17 cellular contexts compared by ENCODE assay signal in genomic region chr4:95537967-95538485, GRCh38. TPM values are rescaled to one million over a fixed set of nuclear protein-coding genes. Genes with fewer than 3 reads are reported as not detected.
DNase-seq lines count a peak whose midpoint lies in the region; ATAC-seq and TF ChIP-seq lines count a peak whose summit lies in the region.
"Had no signal": no experiment of that assay in that cellular context is flagged by ENCODE, and none has a peak within 500 bp of the region (broad histone marks: within the 10 kb centered on the region; RNA-seq: fewer than 3 reads in every experiment).

No MANE protein-coding gene starts in this region.

- peak overlapping the region; percentile 53 for H3K9ac ChIP-seq in SK-N-SH
- H3K9ac ChIP-seq: BLaER1 treated with 17β-estradiol and CSF1 and Interleukin-3, amounts not matched to agents 10 nM and 100 nM had no signal

- no peaks in the 10 kb centered on the region for H3K27me3 ChIP-seq in SK-N-SH (ENCODE audit: insufficient read depth)
- H3K27me3 ChIP-seq: BLaER1 treated with 17β-estradiol and CSF1 and Interleukin-3, amounts not matched to agents 10 nM and 100 nM had no signal

- H3K4me1 Mint-ChIP-seq in chondrocyte (ENCODE audit: low read depth) (peaks cover 46% of the 10 kb centered on the region), Calu3 (ENCODE audit: low read depth, unreplicated experiment) (no peaks in the 10 kb centered on the region)

- no peaks in the 10 kb centered on the region for H3K27me3 Mint-ChIP-seq in chondrocyte (ENCODE audit: low read depth)
- no peaks in the 10 kb centered on the region for H3K27me3 Mint-ChIP-seq in Calu3 (ENCODE audit: unreplicated experiment)

- intact Hi-C loops in Calu3 (cut with micrococcal nuclease; ENCODE audit: unreplicated experiment): no loop called here

- peaks cover 18% of the 10 kb centered on the region for H3K79me2 ChIP-seq in SK-N-SH (ENCODE audit: insufficient read depth)

- peak overlapping the region; percentile 82 for H3K4me2 ChIP-seq in SK-N-SH
- H3K4me2 ChIP-seq: BLaER1 treated with 17β-estradiol and CSF1 and Interleukin-3, amounts not matched to agents 10 nM and 100 nM had no signal

- H2AFZ ChIP-seq in SK-N-SH (ENCODE audit: low read depth): peak overlapping the region; percentile 77; the same call in 1 of the 2 replicates

- peaks cover 2% of the 10 kb centered on the region for H3K36me3 Mint-ChIP-seq in chondrocyte (ENCODE audit: low read depth)
- H3K36me3 Mint-ChIP-seq in Calu3 (ENCODE audit: insufficient read depth, unreplicated experiment): no peaks in the 10 kb centered on the region

- no peak for TF ChIP-seq RAD21 in SK-N-SH (IDR thresholded peaks at IDR 0.05; ENCODE audit: low read length)

- POLR2A ChIA-PET in SK-N-SH (lab: Yijun Ruan, JAX): interaction anchor here (0.7 to 2.6 kb wide), 3 partner anchors 9 to 27 kb away, joined by 3 to 39 read pairs (median 4); partner anchors contain the start of gene UNC5C

- no peak for DNase-seq in SK-N-SH
- no peak for DNase-seq in chondrocyte (ENCODE audit: low spot score)
- DNase-seq in substantia nigra (lab: John Stamatoyannopoulos, UW): no peak
- DNase-seq in Calu3: no peak
- no peak for DNase-seq in superior temporal gyrus (ENCODE audit: extremely low spot score)
- no peak for DNase-seq in EL
- DNase-seq: 8988T, HCEC 1CT, MM.1S, NCI-H1105, NCI-H1694 treated with DMSO at 0.1 percent for 48 hours, NCI-H774 had no signal

- H3K27ac Mint-ChIP-seq in chondrocyte (ENCODE audit: unreplicated experiment) (peak overlapping the region; percentile 73), Calu3 (ENCODE audit: unreplicated experiment) (no peak overlapping the region)

- H3K4me1 ChIP-seq in SK-N-SH (ENCODE audit: control insufficient read depth in 1 of 2, insufficient read depth in 2 of 2, low read depth in 1 of 2, low read length in 1 of 2): peaks cover 0 to 51% of the 10 kb centered on the region in 2 experiments; a peak in 2 of 4 replicates
- peaks cover 21% of the 10 kb centered on the region for H3K4me1 ChIP-seq in mesodermal cell (ENCODE audit: control insufficient read depth, insufficient read depth, low read length, poor library complexity, severe bottlenecking)
- H3K4me1 ChIP-seq: BLaER1 treated with 17β-estradiol and CSF1 and Interleukin-3, amounts not matched to agents 10 nM and 100 nM had no signal

- no peaks in the 10 kb centered on the region for H3K9me2 ChIP-seq in SK-N-SH

- no peak for ATAC-seq in SK-N-SH treated with all-trans-retinoic acid at 6 μM for 48 hours
- ATAC-seq: HepG2, Panc1 had no signal

- TF ChIP-seq CTCF in SK-N-SH (IDR thresholded peaks at IDR 0.05) (no peak), chondrocyte (IDR thresholded peaks at IDR 0.05) (no peak), Calu3 (IDR thresholded peaks at IDR 0.05; ENCODE audit: unreplicated experiment) (no peak)

- H3K9me3 ChIP-seq in SK-N-SH: no peaks in the 10 kb centered on the region
- H3K9me3 ChIP-seq in mesodermal cell (ENCODE audit: control insufficient read depth, low read length): no peaks in the 10 kb centered on the region
- H3K9me3 ChIP-seq: BLaER1 treated with 17β-estradiol and CSF1 and Interleukin-3, amounts not matched to agents 10 nM and 100 nM had no signal

- no TSS peak for BruUV-seq in Calu3 (replicated peaks; lab: Mats Ljungman, UMichigan)

- CTCF ChIA-PET in SK-N-SH (lab: Yijun Ruan, JAX) (interaction anchor here (0.6 to 14.1 kb wide), 4 partner anchors 10 to 197 kb away, joined by 3 to 183 read pairs (median 24); partner anchors contain the start of gene UNC5C), Calu3 (lab: Charles Lee) (no interaction called here)

- H3K4me3 ChIP-seq in SK-N-SH (ENCODE audit: low read depth in 2 of 2, low read length in 1 of 2) (peak overlapping the region in 1 of 2 experiments; percentile 26; a peak in 2 of 4 replicates), mesodermal cell (ENCODE audit: extremely low read depth, insufficient read depth, low read length, poor library complexity, severe bottlenecking) (no peak overlapping the region)
- H3K4me3 ChIP-seq: BLaER1 treated with 17β-estradiol and CSF1 and Interleukin-3, amounts not matched to agents 10 nM and 100 nM had no signal

- no peak; a peak in 1 of 4 replicates for TF ChIP-seq EP300 in SK-N-SH (IDR thresholded peaks at IDR 0.05; ENCODE audit: borderline replicate concordance in 1 of 2, low read depth in 1 of 2, low read length in 1 of 2)

- H3K9me3 Mint-ChIP-seq in chondrocyte (ENCODE audit: low read depth): no peaks in the 10 kb centered on the region
- no peaks in the 10 kb centered on the region for H3K9me3 Mint-ChIP-seq in Calu3 (ENCODE audit: low read depth, unreplicated experiment)

- H3K36me3 ChIP-seq in SK-N-SH (replicated peaks in 1 of 2; ENCODE audit: control insufficient read depth in 1 of 2, insufficient read depth in 2 of 2, low read length in 1 of 2) (peaks cover 2% of the 10 kb centered on the region in 2 experiments), mesodermal cell (ENCODE audit: control insufficient read depth, insufficient read depth, low read length) (no peaks in the 10 kb centered on the region)
- H3K36me3 ChIP-seq: BLaER1 treated with 17β-estradiol and CSF1 and Interleukin-3, amounts not matched to agents 10 nM and 100 nM had no signal

- WGBS in SK-N-SH (ENCODE audit: low lambda C conversion rate): 22% methylated on average over 2 of the region's 2 CpGs
- WGBS in mesodermal cell (ENCODE audit: insufficient coverage in 2 of 2), 2 experiments: 75 to 100% methylated on average over 1 of the region's 2 CpGs

- H4K20me1 ChIP-seq in SK-N-SH (ENCODE audit: insufficient read depth): no peaks in the 10 kb centered on the region
- H4K20me1 ChIP-seq: BLaER1 treated with 17β-estradiol and CSF1 and Interleukin-3, amounts not matched to agents 10 nM and 100 nM had no signal

- peak overlapping the region; percentile 55 to 98 for H3K27ac ChIP-seq in SK-N-SH (ENCODE audit: low read depth in 2 of 2, low read length in 1 of 2)
- H3K27ac ChIP-seq in mesodermal cell (ENCODE audit: low read depth, low read length, severe bottlenecking): peak overlapping the region; percentile 26
- H3K27ac ChIP-seq in substantia nigra (ENCODE audit: low read depth, low read length, poor library complexity, severe bottlenecking): peak overlapping the region; percentile 80
- H3K27ac ChIP-seq: BLaER1 treated with 17β-estradiol and CSF1 and Interleukin-3, amounts not matched to agents 10 nM and 100 nM had no signal

- H3F3A ChIP-seq in SK-N-SH (replicated peaks; ENCODE audit: insufficient read depth): peaks cover 5% of the 10 kb centered on the region

- no peak overlapping the region for H3K4me3 Mint-ChIP-seq in chondrocyte (ENCODE audit: unreplicated experiment)
- H3K4me3 Mint-ChIP-seq in Calu3 (ENCODE audit: low read depth, unreplicated experiment): no peak overlapping the region

TF ChIP-seq in SK-N-SH, 30 proteins besides CTCF, POLR2A, EP300 and RAD21:
- TF ChIP-seq GATA2 (CRISPR knock-in tag; IDR thresholded peaks at IDR 0.05): 0 out of 2 replicates have a peak, but pooled peaks have one; percentile 11
- no peak for TF ChIP-seq ELF1 (IDR thresholded peaks at IDR 0.05)
- peak; percentile 27; the same call in 1 of the 2 replicates for TF ChIP-seq MXI1 (IDR thresholded peaks at IDR 0.05; ENCODE audit: low read depth, low read length)

TF ChIP-seq in SK-N-SH treated with all-trans-retinoic acid at 6 μM for 48 hours, 23 proteins besides CTCF, POLR2A, EP300 and RAD21:
- no peak for TF ChIP-seq CREB5 (CRISPR knock-in tag; IDR thresholded peaks at IDR 0.05; ENCODE audit: low read depth)
- no peak for TF ChIP-seq OSR1 (CRISPR knock-in tag; IDR thresholded peaks at IDR 0.05)

RNA-seq across cellular contexts. Expression of gene UNC5C, which starts 10.7 kb away (rescaled TPM):
- polyA plus RNA-seq in SK-N-SH (2012; rRNA removed): 3.3 and 5.4 TPM in 2 replicates
- 3.9 and 5.5 TPM in 2 replicates for polyA plus RNA-seq in SK-N-SH (2012; cell fraction: cytosol; rRNA removed)
- 3.7 and 5.9 TPM in 2 replicates for polyA plus RNA-seq in SK-N-SH (2012; cell fraction: nucleus; rRNA removed)
- total RNA-seq in chondrocyte (4.7 to 15.5 TPM (median 15.4 TPM) in 3 replicates), Calu3 (2022) (not detected in 2 replicates)
- polyA plus RNA-seq in mesodermal cell (2013, experiment 1 of 2): 41.3 TPM
- 31.8 TPM for polyA plus RNA-seq in mesodermal cell (2013, experiment 2 of 2)
- total RNA-seq: HepG2 had no signal
- polyA plus RNA-seq: HepG2 had no signal

Comparison
In these comparisons a context has a peak if more than half of its experiments do, and no peak if none do; other contexts are left out.
1. H3K27ac ChIP-seq: peak in every context shown above with its lines; median percentile 80 in substantia nigra; 76 in SK-N-SH; 26 in mesodermal cell.